22 cellular contexts compared by ENCODE assay signal in genomic region chr4:141180991-141181760, GRCh38. TPM values are rescaled to one million over a fixed set of nuclear protein-coding genes. Genes with fewer than 3 reads are reported as not detected.
DNase-seq lines count a peak whose midpoint lies in the region; ATAC-seq and TF ChIP-seq lines count a peak whose summit lies in the region.
"Had no signal": no experiment of that assay in that cellular context is flagged by ENCODE, and none has a peak within 500 bp of the region (broad histone marks: within the 10 kb centered on the region; RNA-seq: fewer than 3 reads in every experiment).

No MANE protein-coding gene starts in this region.

- H3K4me2 ChIP-seq in mammary epithelial cell (ENCODE audit: insufficient read depth, low read depth, low read length) = no peak overlapping the region
- H3K4me2 ChIP-seq: KMS-11 had no signal

- H3K9ac ChIP-seq in mammary epithelial cell (ENCODE audit: insufficient read depth, low read length) = no peak overlapping the region
- H3K9ac ChIP-seq: KMS-11 had no signal

- H3K9me3 ChIP-seq in mammary epithelial cell (replicated peaks; ENCODE audit: insufficient read depth, low read length) = no peaks in the 10 kb centered on the region
- H3K9me3 ChIP-seq: colonic mucosa, gastrocnemius medialis, upper lobe of left lung had no signal

- no peaks in the 10 kb centered on the region for H3K9me3 Mint-ChIP-seq in MCF 10A (ENCODE audit: unreplicated experiment)
- peaks cover 2% of the 10 kb centered on the region for H3K9me3 Mint-ChIP-seq in natural killer cell treated with Interleukin-12 subunit alpha and Interleukin-12 subunit beta and Interleukin-15 and Interleukin-18, amount 100 ng/mL, for 72 hours

- dilution Hi-C loops in mammary epithelial cell (cut with HindIII; ENCODE audit: low sequenced_read_pairs) = no loop called here

- H3K27me3 Mint-ChIP-seq in MCF 10A (ENCODE audit: insufficient read depth, unreplicated experiment) = no peaks in the 10 kb centered on the region
- H3K27me3 Mint-ChIP-seq in natural killer cell treated with Interleukin-12 subunit alpha and Interleukin-12 subunit beta and Interleukin-15 and Interleukin-18, amount 100 ng/mL, for 72 hours = peaks cover 2 to 22% of the 10 kb centered on the region in 2 donors

- CTCF ChIA-PET in mammary epithelial cell (lab: Charles Lee; ENCODE audit: low non-redundant PET) = no interaction called here
- CTCF ChIA-PET in MCF 10A (lab: Yijun Ruan, JAX) = interaction anchor here (0.7 kb wide), 2 partner anchors 306 to 885 kb away, joined by 3 to 4 read pairs; no protein-coding TSS in a partner anchor

- BruUV-seq in mammary epithelial cell (replicated peaks; lab: Mats Ljungman, UMichigan) (no TSS peak), MCF 10A (replicated peaks; lab: Mats Ljungman, UMichigan) (no TSS peak)

- H3K4me1 ChIP-seq in mammary epithelial cell (ENCODE audit: insufficient read depth, low read length) = no peaks in the 10 kb centered on the region
- H3K4me1 ChIP-seq: colonic mucosa, gastrocnemius medialis, upper lobe of left lung had no signal

- no peaks in the 10 kb centered on the region for H3K79me2 ChIP-seq in mammary epithelial cell (ENCODE audit: insufficient read depth, low read length)

- no peak overlapping the region for H3K4me3 ChIP-seq in mammary epithelial cell (replicated peaks in 1 of 3; ENCODE audit: insufficient read depth in 1 of 3, low read depth in 2 of 3, low read length in 3 of 3)
- H3K4me3 ChIP-seq: colonic mucosa, gastrocnemius medialis, lung, upper lobe of left lung had no signal

- H3K27me3 ChIP-seq in mammary epithelial cell (ENCODE audit: insufficient read depth, low read length) = peaks cover 2% of the 10 kb centered on the region
- H3K27me3 ChIP-seq: colonic mucosa, gastrocnemius medialis, upper lobe of left lung had no signal

- ATAC-seq in HG03432 (IDR thresholded peaks at IDR 0.05; ENCODE audit: unreplicated experiment) = peak; percentile 60
- ATAC-seq in natural killer cell treated with Interleukin-12 subunit alpha and Interleukin-12 subunit beta and Interleukin-15 and Interleukin-18, amount 100 ng/mL, for 72 hours = no peak
- ATAC-seq: activated CD8-positive, alpha-beta memory T cell treated with anti-CD3 and anti-CD28 coated beads, Interleukin-2, amount 10 ng/mL, durations not matched to agents 7 days and 5 days; gastrocnemius medialis; stimulated activated naive CD8-positive, alpha-beta T cell treated with anti-CD3 and anti-CD28 coated beads, Interleukin-15, Interleukin-2, amounts not matched to agents 100 U/mL and 50 U/mL, for 24 hours had no signal

- intact Hi-C loops in mammary epithelial cell (cut with micrococcal nuclease) (no loop called here), MCF 10A (cut with micrococcal nuclease) (no loop called here)

- 0% methylated on average over 2 of the region's 2 CpGs for WGBS in mammary epithelial cell (ENCODE audit: low coverage, missing lambda C conversion rate)

- H3K36me3 ChIP-seq in mammary epithelial cell (ENCODE audit: insufficient read depth, low read length) = no peaks in the 10 kb centered on the region
- H3K36me3 ChIP-seq: colonic mucosa, gastrocnemius medialis, upper lobe of left lung had no signal

- no peak overlapping the region for H3K4me3 Mint-ChIP-seq in MCF 10A (ENCODE audit: unreplicated experiment)
- no peak overlapping the region for H3K4me3 Mint-ChIP-seq in natural killer cell treated with Interleukin-12 subunit alpha and Interleukin-12 subunit beta and Interleukin-15 and Interleukin-18, amount 100 ng/mL, for 72 hours
- H3K4me3 Mint-ChIP-seq: activated CD8-positive, alpha-beta memory T cell treated with anti-CD3 and anti-CD28 coated beads, Interleukin-2, amount 10 ng/mL, durations not matched to agents 7 days and 5 days; CD14-positive monocyte; nephron had no signal

- no peaks in the 10 kb centered on the region for H3K36me3 Mint-ChIP-seq in MCF 10A (ENCODE audit: insufficient read depth, unreplicated experiment)
- no peaks in the 10 kb centered on the region for H3K36me3 Mint-ChIP-seq in natural killer cell treated with Interleukin-12 subunit alpha and Interleukin-12 subunit beta and Interleukin-15 and Interleukin-18, amount 100 ng/mL, for 72 hours
- H3K36me3 Mint-ChIP-seq: activated CD8-positive, alpha-beta memory T cell treated with anti-CD3 and anti-CD28 coated beads, Interleukin-2, amount 10 ng/mL, durations not matched to agents 7 days and 5 days; CD14-positive monocyte had no signal

- peak; percentile 24 for DNase-seq in mammary epithelial cell
- no peak for DNase-seq in MCF 10A (ENCODE audit: unreplicated experiment)
- peak; percentile 55 for DNase-seq in astrocyte of the hippocampus (ENCODE audit: low read depth, low spot score)
- no peak for DNase-seq in KBM-7
- no peak for DNase-seq in NCI-H146 treated with DMSO at 0.1 percent for 48 hours (lab: John Stamatoyannopoulos, UW; ENCODE audit: unreplicated experiment)
- DNase-seq in activated CD8-positive, alpha-beta memory T cell treated with anti-CD3 and anti-CD28 coated beads, Interleukin-2, amount 50 U/mL, for 4 hours = no peak
- no peak for DNase-seq in natural killer cell treated with Interleukin-12 subunit alpha and Interleukin-12 subunit beta and Interleukin-15 and Interleukin-18, amount 100 ng/mL, for 72 hours (ENCODE audit: low spot score)
- DNase-seq: 8988T; activated CD8-positive, alpha-beta memory T cell treated with anti-CD3 and anti-CD28 coated beads, Interleukin-2, amount 10 ng/mL, durations not matched to agents 7 days and 5 days; activated naive CD4-positive, alpha-beta T cell; colonic mucosa; gastrocnemius medialis; NCI-H345; SHP77; stimulated activated CD4-positive, alpha-beta T cell treated with anti-CD3 and anti-CD28 coated beads, Interleukin-15, amount 100 ng/mL, for 24 hours; stimulated activated naive CD8-positive, alpha-beta T cell treated with anti-CD3 and anti-CD28 coated beads, Interleukin-15, Interleukin-2, amounts not matched to agents 100 U/mL and 50 U/mL, for 24 hours; upper lobe of left lung had no signal

- no peaks in the 10 kb centered on the region for H3K4me1 Mint-ChIP-seq in MCF 10A (ENCODE audit: insufficient read depth, unreplicated experiment)
- no peaks in the 10 kb centered on the region for H3K4me1 Mint-ChIP-seq in natural killer cell treated with Interleukin-12 subunit alpha and Interleukin-12 subunit beta and Interleukin-15 and Interleukin-18, amount 100 ng/mL, for 72 hours (ENCODE audit: low read depth in 2 of 2)
- H3K4me1 Mint-ChIP-seq: activated CD8-positive, alpha-beta memory T cell treated with anti-CD3 and anti-CD28 coated beads, Interleukin-2, amount 10 ng/mL, durations not matched to agents 7 days and 5 days; CD14-positive monocyte; nephron had no signal

- no peak overlapping the region for H3K27ac ChIP-seq in mammary epithelial cell (ENCODE audit: insufficient read depth, low read depth, low read length)
- H3K27ac ChIP-seq: colonic mucosa, gastrocnemius medialis, KMS-11, upper lobe of left lung had no signal

- H3K27ac Mint-ChIP-seq in MCF 10A (ENCODE audit: low read depth, unreplicated experiment) = no peak overlapping the region
- no peak overlapping the region for H3K27ac Mint-ChIP-seq in natural killer cell treated with Interleukin-12 subunit alpha and Interleukin-12 subunit beta and Interleukin-15 and Interleukin-18, amount 100 ng/mL, for 72 hours
- H3K27ac Mint-ChIP-seq: activated CD8-positive, alpha-beta memory T cell treated with anti-CD3 and anti-CD28 coated beads, Interleukin-2, amount 10 ng/mL, durations not matched to agents 7 days and 5 days; CD14-positive monocyte; nephron had no signal

- no peak overlapping the region for H2AFZ ChIP-seq in mammary epithelial cell (ENCODE audit: low read depth, low read length)

- in situ Hi-C loops in mammary epithelial cell (cut with MboI; ENCODE audit: low sequenced_read_pairs in 2 of 2) = no loop called here
- in situ Hi-C loops in KBM-7 (cut with MboI; ENCODE audit: low pct_unique_long_range_greater_than_20kb, low sequenced_read_pairs) = no loop called here

- H4K20me1 ChIP-seq in mammary epithelial cell (ENCODE audit: insufficient read depth, low read length) = no peaks in the 10 kb centered on the region

- TF ChIP-seq CTCF in mammary epithelial cell (conservative IDR thresholded peaks at IDR 0.05 in 1 of 2, IDR thresholded peaks at IDR 0.05 in 1 of 2; ENCODE audit: extremely low read depth in 1 of 2, insufficient read depth in 1 of 2, low read depth in 1 of 2, low read length in 2 of 2) (no peak), MCF 10A (IDR thresholded peaks at IDR 0.05; ENCODE audit: unreplicated experiment) (no peak)

- POLR2A ChIA-PET in MCF 10A (lab: Yijun Ruan, JAX) = no interaction called here

RNA-seq across cellular contexts. Expression of gene ZNF330, which starts 39.5 kb away (rescaled TPM):
- total RNA-seq in mammary epithelial cell (10 to 100 TPM; 18.7 to 31.2 TPM), MCF 10A (2022) (34.1 and 39.1 TPM in 2 replicates)
- polyA plus RNA-seq in mammary epithelial cell = 20.6 TPM
- 3.9 TPM for polyA minus RNA-seq in mammary epithelial cell
- 10 to 100 TPM; 32.4 to 36.0 TPM for total RNA-seq in natural killer cell treated with Interleukin-12 subunit alpha and Interleukin-12 subunit beta and Interleukin-15 and Interleukin-18, amount 100 ng/mL, for 72 hours

RNA-seq across cellular contexts. Expression of gene RNF150, which starts 47.9 kb away (rescaled TPM):
- total RNA-seq in mammary epithelial cell (1 to 10 TPM in 1 of 2 donors, not detected in 1; 5.0 TPM), MCF 10A (2022) (0.32 and 0.44 TPM in 2 replicates)
- polyA plus RNA-seq in mammary epithelial cell = 0.01 TPM
- not detected for polyA minus RNA-seq in mammary epithelial cell
- not detected for total RNA-seq in natural killer cell treated with Interleukin-12 subunit alpha and Interleukin-12 subunit beta and Interleukin-15 and Interleukin-18, amount 100 ng/mL, for 72 hours

Comparison
In these comparisons a context has a peak if more than half of its experiments do, and no peak if none do; other contexts are left out.
1. DNase-seq: peak in mammary epithelial cell (single experiment) and astrocyte of the hippocampus (single experiment); none in MCF 10A (single experiment), KBM-7 (single experiment), NCI-H146 treated with DMSO at 0.1 percent for 48 hours (single experiment), activated CD8-positive, alpha-beta memory T cell treated with anti-CD3 and anti-CD28 coated beads, Interleukin-2, amount 50 U/mL, for 4 hours (single experiment) and natural killer cell treated with Interleukin-12 subunit alpha and Interleukin-12 subunit beta and Interleukin-15 and Interleukin-18, amount 100 ng/mL, for 72 hours (single experiment).